ENCODE assay signal across 1 cellular context in genomic region chr3:90007786-90008499, GRCh38.
TF ChIP-seq lines count a peak whose summit lies in the region.

No MANE protein-coding gene starts in this region.

TF ChIP-seq in GM23338, 12 proteins besides CTCF, POLR2A, EP300 and RAD21:
- no peak for TF ChIP-seq ZNF462 (CRISPR knock-in tag; IDR thresholded peaks at IDR 0.05)
- no peak for TF ChIP-seq NANOG (IDR thresholded peaks at IDR 0.05; ENCODE audit: borderline replicate concordance)
- no peak for TF ChIP-seq POLR2AphosphoS5 (IDR thresholded peaks at IDR 0.05; ENCODE audit: low read depth)
- TF ChIP-seq STAT1 (IDR thresholded peaks at IDR 0.05; ENCODE audit: unreplicated experiment) = no peak
- no peak for TF ChIP-seq EZH2 (IDR thresholded peaks at IDR 0.05; ENCODE audit: low read depth, unreplicated experiment)
- no peak for TF ChIP-seq ZNF331 (CRISPR knock-in tag; IDR thresholded peaks at IDR 0.05; ENCODE audit: low read depth)
- no peak for TF ChIP-seq JUNB (IDR thresholded peaks at IDR 0.05; ENCODE audit: unreplicated experiment)
- TF ChIP-seq EZH2phosphoT487 (IDR thresholded peaks at IDR 0.05; ENCODE audit: unreplicated experiment) = no peak
- TF ChIP-seq ZNF114 (CRISPR knock-in tag; IDR thresholded peaks at IDR 0.05) = no peak
- TF ChIP-seq ETS1 (IDR thresholded peaks at IDR 0.05) = no peak
- no peak for TF ChIP-seq CREB1 (CRISPR knock-in tag; IDR thresholded peaks at IDR 0.05; ENCODE audit: low read depth)
- no peak for TF ChIP-seq REST (IDR thresholded peaks at IDR 0.05; ENCODE audit: unreplicated experiment)
